ENCODE assay signal across 10 cellular contexts in genomic region chr3:174355505-174355904, GRCh38.
DNase-seq lines count a peak whose midpoint lies in the region; FAIRE-seq and TF ChIP-seq lines count a peak whose summit lies in the region.
"Had no signal": no experiment of that assay in that cellular context is flagged by ENCODE, and none has a peak within 500 bp of the region (broad histone marks: within the 10 kb centered on the region; RNA-seq: fewer than 3 reads in every experiment).

No MANE protein-coding gene starts in this region.

- in situ Hi-C loops in ACHN (cut with HindIII; ENCODE audit: low pct_ligation_motif_present, low pct_unique_long_range_greater_than_20kb, low sequenced_read_pairs), result no loop called here

- H3K4me3 ChIP-seq in fibroblast of villous mesenchyme (ENCODE audit: low read depth, low read length), result no peak overlapping the region
- H3K4me3 ChIP-seq: SJSA1 had no signal

- FAIRE-seq in H54 (lab: Jason Lieb, UNC) (peak; percentile 15), GM12892 (lab: Jason Lieb, UNC) (no peak)

- TF ChIP-seq CTCF in fibroblast of villous mesenchyme (IDR thresholded peaks at IDR 0.05; ENCODE audit: insufficient read depth, low read depth, low read length), result peak; percentile 24

- TF ChIP-seq POLR2A in H54 (IDR thresholded peaks at IDR 0.05; ENCODE audit: low read depth, low read length), result no peak
- no peak for TF ChIP-seq POLR2A in GM12892 (IDR thresholded peaks at IDR 0.05; ENCODE audit: low read depth, low read length)

- DNase-seq in ACHN (peak; percentile 33), H54 (ENCODE audit: insufficient read length, low spot score) (no peak), NCI-H748 (lab: John Stamatoyannopoulos, UW; ENCODE audit: unreplicated experiment) (peak; percentile 39), fibroblast of villous mesenchyme (ENCODE audit: low read depth) (peak; percentile 10), T-helper 9 cell (no peak), NCI-H187 (lab: John Stamatoyannopoulos, UW) (no peak), GM12892 (ENCODE audit: insufficient read length) (no peak)
- no peak for DNase-seq in stimulated activated CD4-positive, alpha-beta T cell treated with anti-CD3 and anti-CD28 coated beads, Interleukin-2, amount 100 ng/mL, for 24 hours
- DNase-seq: stimulated activated CD4-positive, alpha-beta T cell treated with anti-CD3 and anti-CD28 coated beads, Interleukin-2, amount 100 ng/mL, for 48 hours had no signal

Comparison
In these comparisons a context has a peak if more than half of its experiments do, and no peak if none do; other contexts are left out.
1. DNase-seq: peak in ACHN (single experiment), NCI-H748 (single experiment) and fibroblast of villous mesenchyme (single experiment); none in H54 (single experiment), T-helper 9 cell (single experiment), NCI-H187 (0 of 2), GM12892 (single experiment) and stimulated activated CD4-positive, alpha-beta T cell treated with anti-CD3 and anti-CD28 coated beads, Interleukin-2, amount 100 ng/mL, for 24 hours (0 of 2).